Comparison of ENCODE assay signal across 8 cellular contexts in genomic region chr16:30193615-30194014, GRCh38. TPM values are rescaled to one million over a fixed set of nuclear protein-coding genes. Genes with fewer than 3 reads are reported as not detected.
DNase-seq lines count a peak whose midpoint lies in the region; ATAC-seq and TF ChIP-seq lines count a peak whose summit lies in the region.
"Not testable (repeated sequence)": the region's sequence is repeated elsewhere in the genome, so short reads cannot be mapped to it uniquely, and the experiment has no call there.

Gene BOLA2B (minus strand): TSS chr16:30193666. CDS start chr16:30193595, 71 bp downstream.
Gene SLX1A (plus strand): TSS chr16:30193875. CDS start chr16:30194085, 210 bp downstream.

- H3K27me3 Mint-ChIP-seq in neural progenitor cell (ENCODE audit: insufficient read depth, low read depth), result not testable (repeated sequence)

- not testable (repeated sequence) for H3K4me1 Mint-ChIP-seq in neural progenitor cell

- not testable (repeated sequence) for DNase-seq in RPMI7951 (ENCODE audit: low read depth); brain microvascular endothelial cell; heart right ventricle; neural progenitor cell (ENCODE audit: low spot score); upper lobe of left lung

- not testable (repeated sequence) for H2AFZ ChIP-seq in neural progenitor cell (replicated peaks)

- not testable (repeated sequence) for H3K4me3 Mint-ChIP-seq in neural progenitor cell

- not testable (repeated sequence) for H3K9ac ChIP-seq in neural progenitor cell

- not testable (repeated sequence) for H3K27ac ChIP-seq in brain microvascular endothelial cell, neural progenitor cell
- peak within 1 kb of the TSS in 3 of 10 donors; percentile 50 to 62 (median 53) for H3K27ac ChIP-seq in heart right ventricle
- peak within 1 kb of the TSS in 3 of 4 donors; percentile 46 to 77 (median 49) for H3K27ac ChIP-seq in upper lobe of left lung

- not testable (repeated sequence) for H3F3A ChIP-seq in neural progenitor cell (ENCODE audit: low read depth)

- not testable (repeated sequence) for TF ChIP-seq POLR2A in upper lobe of left lung (IDR thresholded peaks at IDR 0.05)

- H3K4me3 ChIP-seq in brain microvascular endothelial cell (ENCODE audit: low read depth, low read length) (peak within 1 kb of the TSS; percentile 49), heart right ventricle (peak within 1 kb of the TSS in 9 of 10 donors; percentile 36 to 54 (median 51)), neural progenitor cell (peak within 1 kb of the TSS; percentile 49), upper lobe of left lung (peak within 1 kb of the TSS; percentile 30 to 52 (median 47))

- in situ Hi-C loops in brain microvascular endothelial cell (cut with HindIII; ENCODE audit: low pct_ligation_motif_present, low sequenced_read_pairs), result not testable (repeated sequence)

- H3K36me3 ChIP-seq in brain microvascular endothelial cell (replicated peaks); heart right ventricle; neural progenitor cell; upper lobe of left lung: not testable (repeated sequence)

- intact Hi-C loops in heart right ventricle (cut with DNase I), result not testable (repeated sequence)

- not testable (repeated sequence) for H3K36me3 Mint-ChIP-seq in neural progenitor cell

- not testable (repeated sequence) for H3K4me1 ChIP-seq in heart right ventricle, neural progenitor cell, upper lobe of left lung

- H3K9me3 ChIP-seq in heart right ventricle; neural progenitor cell (ENCODE audit: low read depth); upper lobe of left lung: not testable (repeated sequence)

- H3K27ac Mint-ChIP-seq in neural progenitor cell, result not testable (repeated sequence)

- not testable (repeated sequence) for TF ChIP-seq CTCF in brain microvascular endothelial cell (IDR thresholded peaks at IDR 0.05; ENCODE audit: low read depth, low read length, missing control alignments); heart right ventricle (IDR thresholded peaks at IDR 0.05); neural progenitor cell (IDR thresholded peaks at IDR 0.05); upper lobe of left lung (IDR thresholded peaks at IDR 0.05)

- not testable (repeated sequence) for H3K27me3 ChIP-seq in brain microvascular endothelial cell (replicated peaks); heart right ventricle; neural progenitor cell; upper lobe of left lung

- not testable (repeated sequence) for TF ChIP-seq EP300 in upper lobe of left lung (IDR thresholded peaks at IDR 0.05)

- WGBS in heart right ventricle, 2 donors, result no CpG with 5 or more reads among the region's 34 CpGs
- WGBS in upper lobe of left lung, 2 donors, result no CpG with 5 or more reads among the region's 34 CpGs

- H4K20me1 ChIP-seq in neural progenitor cell (ENCODE audit: low read depth), result not testable (repeated sequence)

- not testable (repeated sequence) for H3K9me3 Mint-ChIP-seq in neural progenitor cell

- H3K79me2 ChIP-seq in neural progenitor cell (ENCODE audit: low read depth), result not testable (repeated sequence)

- ATAC-seq in GM18499 (IDR thresholded peaks at IDR 0.05; ENCODE audit: insufficient read depth, unreplicated experiment), result peak; percentile 78
- ATAC-seq in GM21723 (IDR thresholded peaks at IDR 0.05; ENCODE audit: unreplicated experiment), result peak; percentile 85
- ATAC-seq in HG03196 (IDR thresholded peaks at IDR 0.05; ENCODE audit: unreplicated experiment), result peak; percentile 84
- ATAC-seq in heart right ventricle, result peak; percentile 95 to 98 (median 97)
- ATAC-seq in upper lobe of left lung (ENCODE audit: low FRiP score in 2 of 2), result peak; percentile 98

- H3K4me2 ChIP-seq in neural progenitor cell, result peak within 1 kb of the TSS; percentile 81

RNA-seq across cellular contexts. Expression of gene BOLA2B, which starts in this region (rescaled TPM):
- total RNA-seq in RPMI7951 (2014; rRNA removed; shearing (Covaris generic)), result 135 and 207 TPM in 2 replicates
- total RNA-seq in heart right ventricle (10 to 100 TPM; 38.2 to 74.4 (median 55.8) TPM), neural progenitor cell (ENCODE audit: low replicate concordance) (90.4 and 133 TPM in 2 replicates), upper lobe of left lung (100 to 1,000 TPM in 3 of 6 donors, 10 to 100 TPM in 3; 58.0 to 173 (median 100) TPM)
- 100 to 1,000 TPM; 193 to 226 TPM for polyA plus RNA-seq in heart right ventricle

RNA-seq across cellular contexts. Expression of gene SLX1A, which starts in this region (rescaled TPM):
- total RNA-seq in RPMI7951 (2014; rRNA removed; shearing (Covaris generic)), result 27.3 and 33.0 TPM in 2 replicates
- total RNA-seq in heart right ventricle (10 to 100 TPM in 8 of 10 donors, 1 to 10 TPM in 2; 8.3 to 29.0 (median 17.7) TPM), neural progenitor cell (ENCODE audit: low replicate concordance) (10.4 and 31.7 TPM in 2 replicates), upper lobe of left lung (100 to 1,000 TPM in 1 of 6 donors, 10 to 100 TPM in 5; 38.6 to 127 (median 63.6) TPM)
- 10 to 100 TPM; 56.6 to 57.8 TPM for polyA plus RNA-seq in heart right ventricle
